ENCODE assay signal across 8 cellular contexts in the genomic region with DNA sequence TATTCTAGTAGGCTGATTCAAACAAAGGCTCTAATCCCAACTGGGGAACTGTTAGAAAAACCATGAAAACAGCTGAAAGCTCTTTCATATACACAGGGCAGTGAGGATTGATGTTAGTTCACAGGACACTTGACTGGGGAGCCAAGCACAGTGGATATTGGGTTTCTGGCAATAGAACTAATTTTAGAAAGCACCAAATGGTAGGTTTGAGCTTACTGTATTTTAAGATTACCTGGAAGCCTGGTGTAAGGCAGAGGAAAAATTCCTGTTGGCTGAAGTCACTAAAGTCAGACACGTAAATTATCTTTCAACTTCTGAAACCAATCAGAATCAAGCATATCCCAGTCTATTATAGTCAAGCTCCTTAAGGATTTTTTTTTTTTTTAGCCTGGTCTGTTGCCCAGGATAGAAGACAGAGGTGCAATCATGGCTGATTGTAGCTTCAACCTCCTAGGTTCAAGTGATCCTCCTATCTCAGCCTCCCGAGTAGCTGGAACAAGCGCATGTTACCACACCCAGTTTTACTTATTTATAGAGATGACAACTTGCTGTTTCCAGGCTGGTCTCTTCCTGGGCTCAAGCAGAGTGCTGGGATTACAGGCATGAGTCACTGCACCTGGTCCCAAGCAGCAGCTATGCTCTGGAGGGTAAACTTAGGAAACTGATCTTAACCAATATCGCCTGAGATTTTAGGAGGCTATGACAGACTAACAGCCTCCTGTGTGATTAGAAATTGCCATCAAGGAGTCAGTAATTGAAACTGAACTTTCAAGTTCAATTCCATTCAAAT.
DNase-seq lines count a peak whose midpoint lies in the region; FAIRE-seq and TF ChIP-seq lines count a peak whose summit lies in the region.

No MANE protein-coding gene starts in this region.

- no peak for FAIRE-seq in RCC 7860 (lab: Jason Lieb, UNC)
- no peak for FAIRE-seq in HTR-8/SVneo (lab: Jason Lieb, UNC)

- peak; percentile 41 for TF ChIP-seq POLR2A in GM19193 (IDR thresholded peaks at IDR 0.05; ENCODE audit: extremely low read depth, insufficient read depth, insufficient read length)

- TF ChIP-seq CTCF in epithelial cell of esophagus (IDR thresholded peaks at IDR 0.05; ENCODE audit: insufficient read depth, low read depth, low read length, missing control alignments) = no peak

- DNase-seq in RCC 7860 (ENCODE audit: low spot score) = peak; percentile 63
- DNase-seq in epithelial cell of esophagus (ENCODE audit: low read depth) = peak; percentile 87
- DNase-seq in skeletal muscle cell (ENCODE audit: low read depth) = peak; percentile 32
- DNase-seq in HTR-8/SVneo (ENCODE audit: insufficient read length, low spot score) = no peak
- DNase-seq in C1 segment of cervical spinal cord (lab: John Stamatoyannopoulos, UW) = no peak
- DNase-seq in NOMO-1 treated with dmso at 0.1 percent for 144 hours (lab: John Stamatoyannopoulos, UW; ENCODE audit: unreplicated experiment) = no peak
- no peak for DNase-seq in activated effector memory CD4-positive, alpha-beta T cell treated with anti-CD3 and anti-CD28 coated beads, Interleukin-2, amount 50 U/mL, for 16 hours

- H3K4me3 ChIP-seq in epithelial cell of esophagus (ENCODE audit: low read length) (no peak overlapping the region), skeletal muscle cell (ENCODE audit: low read depth, low read length) (peak overlapping the region; percentile 91)

Comparison
In these comparisons a context has a peak if more than half of its experiments do, and no peak if none do; other contexts are left out.
1. DNase-seq: peak in RCC 7860 (single experiment), epithelial cell of esophagus (single experiment) and skeletal muscle cell (single experiment); none in HTR-8/SVneo (single experiment), C1 segment of cervical spinal cord (0 of 14), NOMO-1 treated with dmso at 0.1 percent for 144 hours (single experiment) and activated effector memory CD4-positive, alpha-beta T cell treated with anti-CD3 and anti-CD28 coated beads, Interleukin-2, amount 50 U/mL, for 16 hours (single experiment).